8 cellular contexts compared by ENCODE assay signal in the genomic region with DNA sequence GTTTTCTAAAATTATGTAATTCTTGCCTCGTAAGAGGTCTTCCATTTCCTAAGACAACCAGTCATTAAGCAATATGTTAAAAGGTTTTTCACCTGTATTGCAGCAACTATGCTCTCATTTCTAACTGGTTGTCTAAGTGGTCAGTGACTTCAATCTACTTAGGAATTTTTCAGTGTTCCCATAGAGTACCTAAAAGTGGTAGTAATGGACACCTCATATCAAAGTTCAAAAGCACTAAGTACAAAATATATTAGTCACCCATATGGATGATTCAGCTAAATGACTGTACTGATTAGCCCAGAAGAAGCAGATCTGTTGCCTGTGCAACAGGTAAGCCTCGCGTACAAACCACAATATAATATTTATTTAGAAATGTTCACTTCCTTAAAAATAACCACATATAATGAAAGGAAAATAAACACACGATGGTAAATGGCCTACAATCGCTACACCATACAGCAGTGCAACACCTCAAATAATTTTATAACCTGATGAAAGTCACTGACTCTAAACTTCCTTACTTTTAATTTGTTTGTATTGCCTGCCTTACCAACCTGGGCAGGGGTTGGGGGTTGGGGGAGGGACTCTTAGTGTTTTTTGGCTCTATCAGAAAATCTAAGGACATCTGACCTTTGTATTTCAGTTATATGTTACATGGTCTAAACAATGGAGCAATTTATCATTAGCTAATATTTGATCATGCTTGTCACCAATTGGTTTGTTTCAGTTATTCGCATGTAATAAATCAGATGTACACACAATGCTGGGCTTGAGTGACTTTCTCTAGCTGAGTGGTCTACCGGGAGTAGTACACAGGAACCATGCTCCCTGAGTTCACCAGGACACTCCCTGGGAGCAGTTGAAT.
DNase-seq lines count a peak whose midpoint lies in the region; ATAC-seq and TF ChIP-seq lines count a peak whose summit lies in the region.

No MANE protein-coding gene starts in this region.

- RAD21 ChIA-PET in HCT116 (lab: Charles Lee; ENCODE audit: low non-redundant PET in 1 of 2, low total read pairs in 2 of 2, uncharacterized antibody in 2 of 2, unreplicated experiment in 2 of 2): no interaction called here

- POLR2A ChIA-PET in HCT116 (lab: Charles Lee): no interaction called here

- TF ChIP-seq CTCF in HCT116 (IDR thresholded peaks at IDR 0.05 in 2 of 3, conservative IDR thresholded peaks at IDR 0.05 in 1 of 3; ENCODE audit: borderline replicate concordance in 1 of 3, insufficient read depth in 1 of 3, low read depth in 2 of 3, low read length in 2 of 3) (no peak), WERI-Rb-1 (IDR thresholded peaks at IDR 0.05; ENCODE audit: low read depth, low read length) (no peak)

- H3K4me3 Mint-ChIP-seq in activated T-helper 17 cell treated with anti-CD3 and anti-CD28 coated beads, Interleukin-2, amount 50 U/mL, for 72 hours: peak overlapping the region; percentile 85

- CTCF ChIA-PET in HCT116 (lab: Charles Lee): interaction anchor here (1.1 kb wide), 1 partner anchor 364 kb away, joined by 3 read pairs; no protein-coding TSS in a partner anchor

- H3K4me1 ChIP-seq in BLaER1 treated with 17β-estradiol and CSF1 and Interleukin-3, amounts not matched to agents 10 nM and 100 nM: peaks cover 26 to 35% (median 29%) of the 10 kb centered on the region in 10 experiments
- peaks cover 13 to 39% of the 10 kb centered on the region in 2 experiments for H3K4me1 ChIP-seq in HCT116 (ENCODE audit: control insufficient read depth in 1 of 2, insufficient read depth in 2 of 2, low read length in 2 of 2)

- peaks cover 0 to 21% (median 12%) of the 10 kb centered on the region in 11 experiments; a peak in 10 of 22 replicates for H3K36me3 ChIP-seq in BLaER1 treated with 17β-estradiol and CSF1 and Interleukin-3, amounts not matched to agents 10 nM and 100 nM
- no peaks in the 10 kb centered on the region for H3K36me3 ChIP-seq in HCT116 (ENCODE audit: control insufficient read depth in 1 of 2, insufficient read depth in 2 of 2, low read length in 2 of 2)
- no peaks in the 10 kb centered on the region for H3K36me3 ChIP-seq in WERI-Rb-1

- peak; percentile 86 for DNase-seq in HCT116 (ENCODE audit: low read depth, low spot score)
- no peak for DNase-seq in left lobe of liver (ENCODE audit: low spot score)
- DNase-seq in superior temporal gyrus (ENCODE audit: extremely low spot score): no peak
- DNase-seq in WERI-Rb-1: no peak
- DNase-seq in NCI-H510A treated with DMSO at 0.1 percent for 48 hours (lab: John Stamatoyannopoulos, UW): no peak

- peak; percentile 4; the same call in 1 of the 2 replicates for TF ChIP-seq RAD21 in HCT116 (IDR thresholded peaks at IDR 0.05; ENCODE audit: low read depth)

- no peaks in the 10 kb centered on the region for H3K27me3 Mint-ChIP-seq in activated T-helper 17 cell treated with anti-CD3 and anti-CD28 coated beads, Interleukin-2, amount 50 U/mL, for 72 hours

- BruUV-seq in HCT116 (replicated peaks; lab: Mats Ljungman, UMichigan): no TSS peak

- H3K36me3 Mint-ChIP-seq in activated T-helper 17 cell treated with anti-CD3 and anti-CD28 coated beads, Interleukin-2, amount 50 U/mL, for 72 hours (ENCODE audit: low read depth): peaks cover 51% of the 10 kb centered on the region

- TF ChIP-seq POLR2A in HCT116 (IDR thresholded peaks at IDR 0.05; ENCODE audit: borderline replicate concordance, extremely low read depth, insufficient read depth, insufficient read length): no peak

- peak overlapping the region; percentile 47 for H2AFZ ChIP-seq in HCT116 (ENCODE audit: low read depth, low read length, poor library complexity, severe bottlenecking)

- H3K27ac Mint-ChIP-seq in activated T-helper 17 cell treated with anti-CD3 and anti-CD28 coated beads, Interleukin-2, amount 50 U/mL, for 72 hours: peak overlapping the region; percentile 99

- H3K9me3 Mint-ChIP-seq in activated T-helper 17 cell treated with anti-CD3 and anti-CD28 coated beads, Interleukin-2, amount 50 U/mL, for 72 hours: no peaks in the 10 kb centered on the region

- H3K4me1 Mint-ChIP-seq in activated T-helper 17 cell treated with anti-CD3 and anti-CD28 coated beads, Interleukin-2, amount 50 U/mL, for 72 hours: peaks cover 59% of the 10 kb centered on the region

- H3K4me3 ChIP-seq in BLaER1 treated with 17β-estradiol and CSF1 and Interleukin-3, amounts not matched to agents 10 nM and 100 nM: no peak overlapping the region
- H3K4me3 ChIP-seq in HCT116 (replicated peaks in 1 of 2; ENCODE audit: low read depth in 1 of 2, low read length in 2 of 2) (peak overlapping the region in 1 of 2 experiments; percentile 23; a peak in 2 of 4 replicates), WERI-Rb-1 (ENCODE audit: low read depth, low read length) (no peak overlapping the region)

- no peaks in the 10 kb centered on the region for H3K27me3 ChIP-seq in BLaER1 treated with 17β-estradiol and CSF1 and Interleukin-3, amounts not matched to agents 10 nM and 100 nM
- no peaks in the 10 kb centered on the region for H3K27me3 ChIP-seq in HCT116 (ENCODE audit: insufficient read depth, low read length)
- no peaks in the 10 kb centered on the region for H3K27me3 ChIP-seq in WERI-Rb-1 (ENCODE audit: insufficient read depth, low read depth, severe bottlenecking)

- peaks cover 0 to 5% (median 0%) of the 10 kb centered on the region in 11 experiments; a peak in 1 of 22 replicates for H3K9me3 ChIP-seq in BLaER1 treated with 17β-estradiol and CSF1 and Interleukin-3, amounts not matched to agents 10 nM and 100 nM (replicated peaks in 1 of 11)
- H3K9me3 ChIP-seq in HCT116 (ENCODE audit: control insufficient read depth in 1 of 2, insufficient read depth in 1 of 2, low read depth in 1 of 2, low read length in 2 of 2) (no peaks in the 10 kb centered on the region), WERI-Rb-1 (ENCODE audit: severe bottlenecking) (no peaks in the 10 kb centered on the region)

- H3K27ac ChIP-seq in BLaER1 treated with 17β-estradiol and CSF1 and Interleukin-3, amounts not matched to agents 10 nM and 100 nM: peak overlapping the region in 1 of 11 experiments; percentile 20; a peak in 1 of 22 replicates
- H3K27ac ChIP-seq in HCT116 (ENCODE audit: low read depth, low read length) (peak overlapping the region; percentile 30; the same call in 1 of the 2 replicates), WERI-Rb-1 (no peak overlapping the region)

- H3K9ac ChIP-seq in BLaER1 treated with 17β-estradiol and CSF1 and Interleukin-3, amounts not matched to agents 10 nM and 100 nM: no peak overlapping the region
- peak overlapping the region; percentile 41 for H3K9ac ChIP-seq in HCT116 (ENCODE audit: low read length)

- peak overlapping the region in 9 of 11 experiments; percentile 10 to 47 (median 32); a peak in 11 of 22 replicates for H3K4me2 ChIP-seq in BLaER1 treated with 17β-estradiol and CSF1 and Interleukin-3, amounts not matched to agents 10 nM and 100 nM
- peak overlapping the region; percentile 69 for H3K4me2 ChIP-seq in HCT116 (ENCODE audit: low read length)

- ATAC-seq in HCT116: peak; percentile 94
- ATAC-seq in activated T-helper 17 cell treated with anti-CD3 and anti-CD28 coated beads, Interleukin-2, amount 50 U/mL, for 72 hours (replicated peaks): peak; percentile 56
- peak; percentile 56 for ATAC-seq in left lobe of liver
- no peak for ATAC-seq in HG03565 (IDR thresholded peaks at IDR 0.05; ENCODE audit: unreplicated experiment)

- no peaks in the 10 kb centered on the region for H3K9me2 ChIP-seq in HCT116 (ENCODE audit: insufficient read depth)

- H4K20me1 ChIP-seq in BLaER1 treated with 17β-estradiol and CSF1 and Interleukin-3, amounts not matched to agents 10 nM and 100 nM: peaks cover 0 to 30% (median 0%) of the 10 kb centered on the region in 11 experiments; a peak in 6 of 22 replicates
- H4K20me1 ChIP-seq in HCT116 (ENCODE audit: insufficient read depth): no peaks in the 10 kb centered on the region

- intact Hi-C loops in HCT116 (cut with micrococcal nuclease): loop anchor here (2.0 kb wide), 1 partner anchor 108 kb away; no protein-coding TSS in a partner anchor

- no peaks in the 10 kb centered on the region for H3K79me2 ChIP-seq in HCT116 (ENCODE audit: insufficient read depth, low read length)

TF ChIP-seq in HCT116, 20 proteins besides CTCF, POLR2A, EP300 and RAD21:
- TF ChIP-seq SP1 (IDR thresholded peaks at IDR 0.05; ENCODE audit: low read depth) (peak; percentile 77), ZFX (IDR thresholded peaks at IDR 0.05) (no peak), JUND (IDR thresholded peaks at IDR 0.05) (peak; percentile 95), TCF7L2 (IDR thresholded peaks at IDR 0.05; ENCODE audit: borderline replicate concordance, extremely low read depth, insufficient read depth, insufficient read length) (peak; percentile 34), CBX3 (IDR thresholded peaks at IDR 0.05; ENCODE audit: low read depth) (peak; percentile 67; the same call in 1 of the 2 replicates), SRF (IDR thresholded peaks at IDR 0.05; ENCODE audit: low read depth) (0 out of 2 replicates have a peak, but pooled peaks have one; percentile 52), CEBPB (IDR thresholded peaks at IDR 0.05; ENCODE audit: low read depth) (peak; percentile 80), ELF1 (IDR thresholded peaks at IDR 0.05; ENCODE audit: borderline replicate concordance, low read depth) (no peak), ATF3 (IDR thresholded peaks at IDR 0.05) (peak; percentile 32; the same call in 1 of the 2 replicates), FOSL1 (IDR thresholded peaks at IDR 0.05; ENCODE audit: low read depth) (peak; percentile 97)
TF ChIP-seq in HCT116: peak in this region for 8.
